Comparison of ENCODE assay signal across 13 cellular contexts in genomic region chrY:3527040-3527439, GRCh38. TPM values are rescaled to one million over a fixed set of nuclear protein-coding genes. Genes with fewer than 3 reads are reported as not detected.
DNase-seq lines count a peak whose midpoint lies in the region; ATAC-seq and TF ChIP-seq lines count a peak whose summit lies in the region.
"Not testable (repeated sequence)": the region's sequence is repeated elsewhere in the genome, so short reads cannot be mapped to it uniquely, and the experiment has no call there.
"Had no signal": no experiment of that assay in that cellular context is flagged by ENCODE, and none has a peak within 500 bp of the region (broad histone marks: within the 10 kb centered on the region; RNA-seq: fewer than 3 reads in every experiment).

No MANE protein-coding gene starts in this region.

- ATAC-seq in GM23338 (peak; percentile 59), HG03442 (IDR thresholded peaks at IDR 0.05; ENCODE audit: unreplicated experiment) (peak; percentile 99), left lobe of liver (peak; percentile 83), upper lobe of right lung (peak; percentile 51)

- CTCF ChIA-PET in activated CD4-positive, alpha-beta T cell treated with anti-CD3 and anti-CD28 coated beads, Interleukin-2, amount 10 ng/mL, durations not matched to agents 7 days and 5 days (lab: Charles Lee), result not testable (repeated sequence)

- DNase-seq in GM23338 (ENCODE audit: low spot score) (peak; percentile 60), NT2/D1 (ENCODE audit: low read depth, low spot score) (peak; percentile 0), dermis blood vessel endothelial cell (peak; percentile 1)
- DNase-seq in activated CD4-positive, alpha-beta T cell treated with anti-CD3 and anti-CD28 coated beads, Interleukin-2, amount 10 ng/mL, durations not matched to agents 7 days and 5 days, result peak; percentile 33
- DNase-seq in left lobe of liver (ENCODE audit: low spot score); upper lobe of right lung: not testable (repeated sequence)

- H3K4me3 ChIP-seq in GM23338; NT2/D1 (ENCODE audit: insufficient read length, low read depth); upper lobe of right lung: not testable (repeated sequence)

- not testable (repeated sequence) for H3K9me2 ChIP-seq in GM23338 (ENCODE audit: insufficient read depth)

- H3F3A ChIP-seq in GM23338 (replicated peaks; ENCODE audit: low read depth), result not testable (repeated sequence)

- not testable (repeated sequence) for H3K4me3 Mint-ChIP-seq in GM23338; activated CD4-positive, alpha-beta T cell treated with anti-CD3 and anti-CD28 coated beads, Interleukin-2, amount 10 ng/mL, durations not matched to agents 7 days and 5 days

- TF ChIP-seq CTCF in GM12874 (IDR thresholded peaks at IDR 0.05; ENCODE audit: insufficient read depth, low read depth, low read length) (peak; percentile 36; the same call in 1 of the 2 replicates), GM23338 (conservative IDR thresholded peaks at IDR 0.05; ENCODE audit: low read depth in 2 of 2) (peak; percentile 31 to 58), upper lobe of right lung (IDR thresholded peaks at IDR 0.05) (peak; percentile 22)

- not testable (repeated sequence) for H3K4me2 ChIP-seq in GM23338

- H3K36me3 ChIP-seq in GM23338 (ENCODE audit: insufficient read depth); NT2/D1 (ENCODE audit: insufficient read depth, insufficient read length, low read length); upper lobe of right lung: not testable (repeated sequence)

- H3K27me3 Mint-ChIP-seq in GM23338 (ENCODE audit: insufficient read depth, low read depth, poor library complexity); activated CD4-positive, alpha-beta T cell treated with anti-CD3 and anti-CD28 coated beads, Interleukin-2, amount 10 ng/mL, durations not matched to agents 7 days and 5 days: not testable (repeated sequence)

- POLR2A ChIA-PET in activated CD4-positive, alpha-beta T cell treated with anti-CD3 and anti-CD28 coated beads, Interleukin-2, amount 10 ng/mL, durations not matched to agents 7 days and 5 days (lab: Charles Lee), result not testable (repeated sequence)

- intact Hi-C loops in upper lobe of right lung (cut with DNase I), result not testable (repeated sequence)

- H3K36me3 Mint-ChIP-seq in GM23338 (ENCODE audit: low read depth); activated CD4-positive, alpha-beta T cell treated with anti-CD3 and anti-CD28 coated beads, Interleukin-2, amount 10 ng/mL, durations not matched to agents 7 days and 5 days (ENCODE audit: low read depth): not testable (repeated sequence)

- H3K9me3 ChIP-seq in NT2/D1 (ENCODE audit: insufficient read depth, low read length); upper lobe of right lung: not testable (repeated sequence)

- not testable (repeated sequence) for H3K4me1 Mint-ChIP-seq in GM23338; activated CD4-positive, alpha-beta T cell treated with anti-CD3 and anti-CD28 coated beads, Interleukin-2, amount 10 ng/mL, durations not matched to agents 7 days and 5 days

- H3K4me1 ChIP-seq in GM23338 (ENCODE audit: insufficient read depth); NT2/D1 (ENCODE audit: insufficient read depth, insufficient read length); upper lobe of right lung: not testable (repeated sequence)

- not testable (repeated sequence) for H3K27ac ChIP-seq in GM23338 (ENCODE audit: low read depth); upper lobe of right lung

- H4K20me1 ChIP-seq in GM23338 (replicated peaks; ENCODE audit: insufficient read depth), result not testable (repeated sequence)

- H3K27ac Mint-ChIP-seq in GM23338, result not testable (repeated sequence)
- H3K27ac Mint-ChIP-seq in activated CD4-positive, alpha-beta T cell treated with anti-CD3 and anti-CD28 coated beads, Interleukin-2, amount 10 ng/mL, durations not matched to agents 7 days and 5 days, result peak overlapping the region; percentile 61

- H3K79me2 ChIP-seq in GM23338 (replicated peaks; ENCODE audit: insufficient read depth), result not testable (repeated sequence)

- H3K9me3 Mint-ChIP-seq in GM23338; activated CD4-positive, alpha-beta T cell treated with anti-CD3 and anti-CD28 coated beads, Interleukin-2, amount 10 ng/mL, durations not matched to agents 7 days and 5 days: not testable (repeated sequence)

- H3K9ac ChIP-seq in NT2/D1 (ENCODE audit: insufficient read length, low read depth), result not testable (repeated sequence)

- not testable (repeated sequence) for H2AFZ ChIP-seq in GM23338

- H3K27me3 ChIP-seq in GM23338 (ENCODE audit: insufficient read depth); NT2/D1 (ENCODE audit: insufficient read depth, insufficient read length); upper lobe of right lung: not testable (repeated sequence)

RNA-seq across cellular contexts. Expression of gene TGIF2LY, which starts 51.8 kb away (rescaled TPM):
- total RNA-seq in GM23338 (2014; rRNA removed; shearing (Covaris generic)), result not detected in 2 replicates
- polyA plus RNA-seq in GM23338 (2016; fragmentation: Nextera tagmentation; extraction: Ambion mirVana), result not detected in 2 replicates
- not detected for total RNA-seq in activated CD4-positive, alpha-beta T cell treated with anti-CD3 and anti-CD28 coated beads, Interleukin-2, amount 10 ng/mL, durations not matched to agents 7 days and 5 days
- total RNA-seq in dermis blood vessel endothelial cell (not detected in 2 replicates), left lobe of liver (not detected), upper lobe of right lung (not detected)
- total RNA-seq: CD4-positive, alpha-beta memory T cell; fibroblast of lung; HT-29; osteocyte; smooth muscle cell had no signal
- polyA plus RNA-seq: CD4-positive, alpha-beta memory T cell; fibroblast of lung; smooth muscle cell had no signal
